In genomic region chr10:103602852-103603155, GRCh38 we compare ENCODE assay signal across 21 cellular contexts.
"Had no signal": no experiment of that assay in that cellular context is flagged by ENCODE, and none has a peak within 500 bp of the region (broad histone marks: within the 10 kb centered on the region; RNA-seq: fewer than 3 reads in every experiment).

No MANE protein-coding gene starts in this region.

- ATAC-seq: effector memory CD8-positive, alpha-beta T cell; foreskin keratinocyte; gastroesophageal sphincter; heart left ventricle; left colon; left lobe of liver had no signal

- H3K36me3 Mint-ChIP-seq: immature natural killer cell had no signal

- H3K4me1 Mint-ChIP-seq: immature natural killer cell, memory B cell had no signal

- H3K27me3 Mint-ChIP-seq: dendritic cell treated with granulocyte-macrophage colony-stimulating factor and Interleukin-4, amounts not matched to agents 40 ng/mL and 50 ng/mL, for 4 days; effector memory CD8-positive, alpha-beta T cell; memory B cell had no signal

- H3K9me3 Mint-ChIP-seq: dendritic cell treated with granulocyte-macrophage colony-stimulating factor and Interleukin-4, amounts not matched to agents 40 ng/mL and 50 ng/mL, for 4 days; effector memory CD8-positive, alpha-beta T cell; immature natural killer cell; memory B cell had no signal

- DNase-seq: colonic mucosa; cortex of kidney; effector CD8-positive, alpha-beta T cell; effector memory CD8-positive, alpha-beta T cell; endodermal cell; foreskin keratinocyte; heart left ventricle; hypothalamus; immature natural killer cell; islet precursor cell; kidney; kidney glomerular epithelial cell; left colon; left ventricle myocardium inferior; mammary epithelial cell; mesendoderm; midbrain had no signal

- H3K27ac Mint-ChIP-seq: dendritic cell treated with granulocyte-macrophage colony-stimulating factor and Interleukin-4, amounts not matched to agents 40 ng/mL and 50 ng/mL, for 4 days; endodermal cell; immature natural killer cell; memory B cell had no signal

- H3K4me3 Mint-ChIP-seq: dendritic cell treated with granulocyte-macrophage colony-stimulating factor and Interleukin-4, amounts not matched to agents 40 ng/mL and 50 ng/mL, for 4 days; effector memory CD8-positive, alpha-beta T cell; endodermal cell; immature natural killer cell; memory B cell had no signal
